Comparison of ENCODE assay signal across 8 cellular contexts in genomic region chr18:49728542-49728941, GRCh38.
DNase-seq lines count a peak whose midpoint lies in the region; ATAC-seq and TF ChIP-seq lines count a peak whose summit lies in the region.

No MANE protein-coding gene starts in this region.

- H3K36me3 ChIP-seq in Caco-2 (ENCODE audit: control insufficient read depth, insufficient read depth, low read length): no peaks in the 10 kb centered on the region
- no peaks in the 10 kb centered on the region for H3K36me3 ChIP-seq in H7 (replicated peaks; ENCODE audit: control insufficient read depth, insufficient read depth, low read length)
- no peaks in the 10 kb centered on the region for H3K36me3 ChIP-seq in OCI-LY3 (replicated peaks; ENCODE audit: low read depth, low read length)

- peaks cover 18% of the 10 kb centered on the region for H3K36me3 Mint-ChIP-seq in Caco-2 (ENCODE audit: insufficient read depth, unreplicated experiment)

- no peak overlapping the region for H3K4me3 Mint-ChIP-seq in Caco-2 (ENCODE audit: unreplicated experiment)

- intact Hi-C loops in Caco-2 (cut with micrococcal nuclease; ENCODE audit: unreplicated experiment): loop anchor here (1.0 to 5.0 kb wide), 2 partner anchors 36 to 81 kb away; no protein-coding TSS in a partner anchor

- no peak overlapping the region for H3K9ac ChIP-seq in OCI-LY3 (ENCODE audit: low read length)

- H3K4me1 ChIP-seq in Caco-2: peaks cover 82% of the 10 kb centered on the region
- H3K4me1 ChIP-seq in OCI-LY3 (ENCODE audit: low read length): peaks cover 3% of the 10 kb centered on the region; the same call in 1 of the 2 replicates

- ATAC-seq in GM21515 (IDR thresholded peaks at IDR 0.05; ENCODE audit: unreplicated experiment) (no peak), GM18868 (IDR thresholded peaks at IDR 0.05; ENCODE audit: unreplicated experiment) (no peak), GM21737 (IDR thresholded peaks at IDR 0.05; ENCODE audit: unreplicated experiment) (no peak)

- H3K27ac Mint-ChIP-seq in Caco-2 (ENCODE audit: unreplicated experiment): peak overlapping the region; percentile 97

- no peak overlapping the region for H2AFZ ChIP-seq in OCI-LY3 (ENCODE audit: low read depth, low read length)

- TF ChIP-seq CTCF in Caco-2 (IDR thresholded peaks at IDR 0.05; ENCODE audit: insufficient read depth in 1 of 2, low read depth in 1 of 2, low read length in 1 of 2, severe bottlenecking in 1 of 2, unreplicated experiment in 1 of 2) (peak; percentile 20 to 22), OCI-LY3 (IDR thresholded peaks at IDR 0.05; ENCODE audit: low read depth, low read length) (peak; percentile 92), choroid plexus epithelial cell (conservative IDR thresholded peaks at IDR 0.05; ENCODE audit: low read depth, low read length) (peak; percentile 85)

- DNase-seq in Caco-2 (peak; percentile 35 to 46), H7 (peak; percentile 71), choroid plexus epithelial cell (ENCODE audit: low read depth) (peak; percentile 62), mucosa of gallbladder (ENCODE audit: low spot score) (peak; percentile 58)

- H3K79me2 ChIP-seq in OCI-LY3 (ENCODE audit: low read length): no peaks in the 10 kb centered on the region

- H3K27me3 Mint-ChIP-seq in Caco-2 (ENCODE audit: insufficient read depth, unreplicated experiment): no peaks in the 10 kb centered on the region

- H3K9me3 Mint-ChIP-seq in Caco-2 (ENCODE audit: unreplicated experiment): no peaks in the 10 kb centered on the region

- no peaks in the 10 kb centered on the region for H4K20me1 ChIP-seq in OCI-LY3 (ENCODE audit: insufficient read depth, low read length)

- no peak overlapping the region for H3K4me3 ChIP-seq in Caco-2 (ENCODE audit: low read depth, low read length)
- no peak overlapping the region for H3K4me3 ChIP-seq in H7 (ENCODE audit: insufficient read depth, low read depth, low read length)
- no peak overlapping the region for H3K4me3 ChIP-seq in OCI-LY3 (ENCODE audit: low read length)
- no peak overlapping the region for H3K4me3 ChIP-seq in choroid plexus epithelial cell (ENCODE audit: low read depth, low read length)

- no peaks in the 10 kb centered on the region for H3K9me3 ChIP-seq in Caco-2
- H3K9me3 ChIP-seq in OCI-LY3 (ENCODE audit: insufficient read depth, low read length): no peaks in the 10 kb centered on the region

- H3K4me1 Mint-ChIP-seq in Caco-2 (ENCODE audit: low read depth, unreplicated experiment): peaks cover 20% of the 10 kb centered on the region

- H3K27ac ChIP-seq in OCI-LY3 (ENCODE audit: low read length): no peak overlapping the region

- CTCF ChIA-PET in Caco-2 (lab: Charles Lee): no interaction called here

- no peak overlapping the region for H3K4me2 ChIP-seq in OCI-LY3 (ENCODE audit: low read length)

- BruUV-seq in Caco-2 (replicated peaks; lab: Mats Ljungman, UMichigan): no TSS peak

- POLR2A ChIA-PET in Caco-2 (lab: Charles Lee): no interaction called here

- H3K27me3 ChIP-seq in Caco-2 (replicated peaks; ENCODE audit: control insufficient read depth, insufficient read depth, low read length) (no peaks in the 10 kb centered on the region), H7 (ENCODE audit: control insufficient read depth, insufficient read depth, low read length) (no peaks in the 10 kb centered on the region), OCI-LY3 (ENCODE audit: low read depth, low read length) (peaks cover 8% of the 10 kb centered on the region)

Comparison
In these comparisons a context has a peak if more than half of its experiments do, and no peak if none do; other contexts are left out.
1. CTCF ChIP-seq: peak in every context shown above with its lines; median percentile 92 in OCI-LY3; 85 in choroid plexus epithelial cell; 21 in Caco-2.